ENCODE assay signal across 1 cellular context in the genomic region with DNA sequence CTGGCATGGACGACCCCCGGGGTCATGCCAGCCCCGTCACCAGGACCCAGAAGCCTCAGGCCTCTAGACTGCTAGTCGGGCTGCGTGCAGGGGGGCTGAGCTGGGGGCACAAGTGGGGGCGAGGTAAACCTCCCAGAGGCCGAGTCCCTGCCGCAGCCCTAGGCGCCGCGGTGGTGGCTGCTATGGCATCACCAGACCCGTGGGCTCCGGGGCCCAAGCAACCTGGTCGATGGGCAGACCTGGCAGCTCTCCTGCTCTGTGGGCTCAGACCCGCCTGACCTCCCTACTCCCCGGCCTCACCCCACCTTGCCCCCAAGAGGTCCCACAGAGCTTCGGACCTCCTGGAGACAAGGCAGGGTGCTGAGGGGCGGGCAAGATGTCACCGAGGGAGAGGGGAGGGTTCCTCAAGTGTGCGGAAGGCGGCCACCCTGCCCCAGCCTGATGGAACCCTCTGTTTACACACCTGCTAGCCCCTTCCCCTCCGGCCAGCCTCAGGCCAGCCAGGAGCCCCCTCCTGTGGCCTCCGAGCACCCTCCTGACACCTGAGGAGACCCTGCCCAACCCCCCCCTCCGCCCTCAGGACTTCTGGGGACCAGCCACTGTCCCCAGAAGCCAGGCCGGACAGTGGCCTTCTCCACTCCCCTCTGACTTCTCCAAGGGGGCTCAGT.
TF ChIP-seq lines count a peak whose summit lies in the region.

No MANE protein-coding gene starts in this region.

TF ChIP-seq in HepG2, 621 proteins besides CTCF, POLR2A, EP300 and RAD21 (continues in another document):
- TF ChIP-seq CAMTA2 (CRISPR knock-in tag; IDR thresholded peaks at IDR 0.05; ENCODE audit: borderline replicate concordance) (peak; percentile 91; the same call in 1 of the 2 replicates), HNRNPL (IDR thresholded peaks at IDR 0.05; ENCODE audit: low read depth, low read length) (peak; percentile 89; the same call in 1 of the 2 replicates), LCORL (IDR thresholded peaks at IDR 0.05) (no peak), LCORL (CRISPR knock-in tag; IDR thresholded peaks at IDR 0.05) (peak; percentile 47), ZNF772 (CRISPR knock-in tag; IDR thresholded peaks at IDR 0.05) (peak; percentile 14; the same call in 1 of the 2 replicates), ZNF839 (CRISPR knock-in tag; IDR thresholded peaks at IDR 0.05; ENCODE audit: borderline replicate concordance) (no peak), REPIN1 (CRISPR knock-in tag; IDR thresholded peaks at IDR 0.05; ENCODE audit: borderline replicate concordance, low read depth) (0 out of 2 replicates have a peak, but pooled peaks have one; percentile 11), ERF (CRISPR knock-in tag; IDR thresholded peaks at IDR 0.05) (peak; percentile 39; the same call in 1 of the 2 replicates), GATA4 (IDR thresholded peaks at IDR 0.05; ENCODE audit: borderline replicate concordance, low read depth) (peak; percentile 16; the same call in 1 of the 2 replicates), ZNF589 (CRISPR knock-in tag; conservative IDR thresholded peaks at IDR 0.05) (no peak), SMYD3 (CRISPR knock-in tag; IDR thresholded peaks at IDR 0.05) (0 out of 2 replicates have a peak, but pooled peaks have one; percentile 3), RFXANK (CRISPR knock-in tag; IDR thresholded peaks at IDR 0.05) (no peak), THAP11 (CRISPR knock-in tag; IDR thresholded peaks at IDR 0.05) (peak; percentile 13; the same call in 1 of the 2 replicates), ZSCAN25 (CRISPR knock-in tag; IDR thresholded peaks at IDR 0.05) (peak; percentile 12; the same call in 1 of the 2 replicates), ZNF331 (CRISPR knock-in tag; IDR thresholded peaks at IDR 0.05) (0 out of 2 replicates have a peak, but pooled peaks have one; percentile 19), ZNF224 (CRISPR knock-in tag; IDR thresholded peaks at IDR 0.05) (peak; percentile 85; the same call in 1 of the 2 replicates), ZNF431 (CRISPR knock-in tag; IDR thresholded peaks at IDR 0.05; ENCODE audit: borderline replicate concordance, low read depth) (peak; percentile 11; the same call in 1 of the 2 replicates), ZC3H13 (CRISPR knock-in tag; IDR thresholded peaks at IDR 0.05) (peak; percentile 99), DNMT1 (CRISPR knock-in tag; IDR thresholded peaks at IDR 0.05) (peak; percentile 67; the same call in 1 of the 2 replicates), ZNF430 (CRISPR knock-in tag; IDR thresholded peaks at IDR 0.05) (peak; percentile 68), MXD4 (CRISPR knock-in tag; IDR thresholded peaks at IDR 0.05) (0 out of 2 replicates have a peak, but pooled peaks have one; percentile 38), ZNF709 (CRISPR knock-in tag; IDR thresholded peaks at IDR 0.05) (peak; percentile 52; the same call in 1 of the 2 replicates), AGO2 (optimal IDR thresholded peaks at IDR 0.05; ENCODE audit: low read depth, low read length) (peak; percentile 100), ZNF556 (CRISPR knock-in tag; IDR thresholded peaks at IDR 0.05; ENCODE audit: borderline replicate concordance) (peak; percentile 20; the same call in 1 of the 2 replicates), ZNF607 (CRISPR knock-in tag; IDR thresholded peaks at IDR 0.05; ENCODE audit: borderline replicate concordance) (peak; percentile 4; the same call in 1 of the 2 replicates), HOXA7 (CRISPR knock-in tag; IDR thresholded peaks at IDR 0.05) (peak; percentile 84; the same call in 1 of the 2 replicates), CCDC6 (CRISPR knock-in tag; IDR thresholded peaks at IDR 0.05) (peak; percentile 47; the same call in 1 of the 2 replicates), NFE2L2 (IDR thresholded peaks at IDR 0.05; ENCODE audit: low read length) (no peak), NR1H2 (CRISPR knock-in tag; IDR thresholded peaks at IDR 0.05; ENCODE audit: borderline replicate concordance, low read depth) (peak; percentile 56; the same call in 1 of the 2 replicates), ZNF138 (CRISPR knock-in tag; IDR thresholded peaks at IDR 0.05; ENCODE audit: low read depth) (no peak), ZFP82 (CRISPR knock-in tag; IDR thresholded peaks at IDR 0.05; ENCODE audit: borderline replicate concordance) (peak; percentile 49; the same call in 1 of the 2 replicates), RBM22 (optimal IDR thresholded peaks at IDR 0.05; ENCODE audit: low read length) (no peak), ESRRA (CRISPR knock-in tag; IDR thresholded peaks at IDR 0.05; ENCODE audit: low read depth) (no peak), YY1 (IDR thresholded peaks at IDR 0.05; ENCODE audit: insufficient read depth, insufficient replicate concordance, low read depth, low read length) (peak; percentile 7), ZNF468 (CRISPR knock-in tag; IDR thresholded peaks at IDR 0.05) (peak; percentile 96; the same call in 1 of the 2 replicates), KDM5B (CRISPR knock-in tag; IDR thresholded peaks at IDR 0.05; ENCODE audit: borderline replicate concordance) (no peak; the same call in 1 of the 2 replicates), PRMT3 (CRISPR knock-in tag; IDR thresholded peaks at IDR 0.05; ENCODE audit: borderline replicate concordance, low read depth) (peak; percentile 87), ZNF549 (CRISPR knock-in tag; IDR thresholded peaks at IDR 0.05) (no peak), WIZ (CRISPR knock-in tag; IDR thresholded peaks at IDR 0.05) (peak; percentile 58; the same call in 1 of the 2 replicates), EEA1 (CRISPR knock-in tag; IDR thresholded peaks at IDR 0.05; ENCODE audit: borderline replicate concordance) (peak; percentile 78; the same call in 1 of the 2 replicates), MED1 (CRISPR knock-in tag; IDR thresholded peaks at IDR 0.05) (peak; percentile 26; the same call in 1 of the 2 replicates), AGO1 (IDR thresholded peaks at IDR 0.05; ENCODE audit: low read depth, low read length, poor library complexity, severe bottlenecking) (peak; percentile 81)
- TF ChIP-seq, protein P1, sequence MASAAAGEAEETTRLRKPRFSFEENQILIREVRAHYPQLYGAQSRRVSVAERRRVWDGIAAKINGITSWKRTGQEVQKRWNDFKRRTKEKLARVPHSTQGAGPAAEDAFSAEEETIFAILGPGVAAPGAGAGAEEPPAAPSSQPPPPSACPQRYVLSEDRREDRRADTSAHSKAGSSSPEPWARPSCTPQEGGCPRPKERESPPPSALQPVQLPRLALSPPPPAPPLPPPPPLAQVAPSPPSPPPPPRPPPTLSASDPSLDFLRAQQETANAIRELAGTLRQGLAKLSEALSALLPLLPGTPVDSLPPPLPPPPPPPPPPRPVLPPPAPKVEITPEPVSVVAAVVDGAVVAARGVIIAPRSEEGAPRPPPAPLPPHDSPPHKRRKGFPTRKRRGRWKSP (CRISPR knock-in tag; IDR thresholded peaks at IDR 0.05): no peak
- TF ChIP-seq, protein P2, sequence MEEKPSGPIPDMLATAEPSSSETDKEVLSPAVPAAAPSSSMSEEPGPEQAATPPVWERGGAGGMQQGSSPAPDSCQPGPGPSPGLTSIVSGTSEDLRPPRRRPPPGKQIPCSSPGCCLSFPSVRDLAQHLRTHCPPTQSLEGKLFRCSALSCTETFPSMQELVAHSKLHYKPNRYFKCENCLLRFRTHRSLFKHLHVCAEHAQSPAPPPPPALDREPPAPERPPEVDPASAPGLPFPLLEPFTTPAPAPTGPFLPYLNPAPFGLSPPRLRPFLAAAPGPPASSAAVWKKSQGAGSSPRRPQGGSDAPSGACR (CRISPR knock-in tag; IDR thresholded peaks at IDR 0.05): 0 out of 2 replicates have a peak, but pooled peaks have one; percentile 21
- TF ChIP-seq, protein P3, sequence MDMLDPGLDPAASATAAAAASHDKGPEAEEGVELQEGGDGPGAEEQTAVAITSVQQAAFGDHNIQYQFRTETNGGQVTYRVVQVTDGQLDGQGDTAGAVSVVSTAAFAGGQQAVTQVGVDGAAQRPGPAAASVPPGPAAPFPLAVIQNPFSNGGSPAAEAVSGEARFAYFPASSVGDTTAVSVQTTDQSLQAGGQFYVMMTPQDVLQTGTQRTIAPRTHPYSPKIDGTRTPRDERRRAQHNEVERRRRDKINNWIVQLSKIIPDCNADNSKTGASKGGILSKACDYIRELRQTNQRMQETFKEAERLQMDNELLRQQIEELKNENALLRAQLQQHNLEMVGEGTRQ (IDR thresholded peaks at IDR 0.05; ENCODE audit: low read depth, low read length): no peak
- TF ChIP-seq, protein P3 (CRISPR knock-in tag; IDR thresholded peaks at IDR 0.05; ENCODE audit: borderline replicate concordance): 0 out of 2 replicates have a peak, but pooled peaks have one; percentile 9
- TF ChIP-seq, protein P4, sequence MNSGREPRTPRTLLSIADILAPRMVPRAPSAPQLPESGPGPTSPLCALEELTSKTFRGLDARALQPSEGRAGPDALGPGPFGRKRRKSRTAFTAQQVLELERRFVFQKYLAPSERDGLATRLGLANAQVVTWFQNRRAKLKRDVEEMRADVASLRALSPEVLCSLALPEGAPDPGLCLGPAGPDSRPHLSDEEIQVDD (CRISPR knock-in tag; IDR thresholded peaks at IDR 0.05; ENCODE audit: borderline replicate concordance): 0 out of 2 replicates have a peak, but pooled peaks have one; percentile 37
- TF ChIP-seq, protein P5, sequence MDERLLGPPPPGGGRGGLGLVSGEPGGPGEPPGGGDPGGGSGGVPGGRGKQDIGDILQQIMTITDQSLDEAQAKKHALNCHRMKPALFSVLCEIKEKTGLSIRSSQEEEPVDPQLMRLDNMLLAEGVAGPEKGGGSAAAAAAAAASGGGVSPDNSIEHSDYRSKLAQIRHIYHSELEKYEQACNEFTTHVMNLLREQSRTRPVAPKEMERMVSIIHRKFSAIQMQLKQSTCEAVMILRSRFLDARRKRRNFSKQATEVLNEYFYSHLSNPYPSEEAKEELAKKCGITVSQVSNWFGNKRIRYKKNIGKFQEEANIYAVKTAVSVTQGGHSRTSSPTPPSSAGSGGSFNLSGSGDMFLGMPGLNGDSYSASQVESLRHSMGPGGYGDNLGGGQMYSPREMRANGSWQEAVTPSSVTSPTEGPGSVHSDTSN (CRISPR knock-in tag; IDR thresholded peaks at IDR 0.05): no peak
- TF ChIP-seq, protein P6, sequence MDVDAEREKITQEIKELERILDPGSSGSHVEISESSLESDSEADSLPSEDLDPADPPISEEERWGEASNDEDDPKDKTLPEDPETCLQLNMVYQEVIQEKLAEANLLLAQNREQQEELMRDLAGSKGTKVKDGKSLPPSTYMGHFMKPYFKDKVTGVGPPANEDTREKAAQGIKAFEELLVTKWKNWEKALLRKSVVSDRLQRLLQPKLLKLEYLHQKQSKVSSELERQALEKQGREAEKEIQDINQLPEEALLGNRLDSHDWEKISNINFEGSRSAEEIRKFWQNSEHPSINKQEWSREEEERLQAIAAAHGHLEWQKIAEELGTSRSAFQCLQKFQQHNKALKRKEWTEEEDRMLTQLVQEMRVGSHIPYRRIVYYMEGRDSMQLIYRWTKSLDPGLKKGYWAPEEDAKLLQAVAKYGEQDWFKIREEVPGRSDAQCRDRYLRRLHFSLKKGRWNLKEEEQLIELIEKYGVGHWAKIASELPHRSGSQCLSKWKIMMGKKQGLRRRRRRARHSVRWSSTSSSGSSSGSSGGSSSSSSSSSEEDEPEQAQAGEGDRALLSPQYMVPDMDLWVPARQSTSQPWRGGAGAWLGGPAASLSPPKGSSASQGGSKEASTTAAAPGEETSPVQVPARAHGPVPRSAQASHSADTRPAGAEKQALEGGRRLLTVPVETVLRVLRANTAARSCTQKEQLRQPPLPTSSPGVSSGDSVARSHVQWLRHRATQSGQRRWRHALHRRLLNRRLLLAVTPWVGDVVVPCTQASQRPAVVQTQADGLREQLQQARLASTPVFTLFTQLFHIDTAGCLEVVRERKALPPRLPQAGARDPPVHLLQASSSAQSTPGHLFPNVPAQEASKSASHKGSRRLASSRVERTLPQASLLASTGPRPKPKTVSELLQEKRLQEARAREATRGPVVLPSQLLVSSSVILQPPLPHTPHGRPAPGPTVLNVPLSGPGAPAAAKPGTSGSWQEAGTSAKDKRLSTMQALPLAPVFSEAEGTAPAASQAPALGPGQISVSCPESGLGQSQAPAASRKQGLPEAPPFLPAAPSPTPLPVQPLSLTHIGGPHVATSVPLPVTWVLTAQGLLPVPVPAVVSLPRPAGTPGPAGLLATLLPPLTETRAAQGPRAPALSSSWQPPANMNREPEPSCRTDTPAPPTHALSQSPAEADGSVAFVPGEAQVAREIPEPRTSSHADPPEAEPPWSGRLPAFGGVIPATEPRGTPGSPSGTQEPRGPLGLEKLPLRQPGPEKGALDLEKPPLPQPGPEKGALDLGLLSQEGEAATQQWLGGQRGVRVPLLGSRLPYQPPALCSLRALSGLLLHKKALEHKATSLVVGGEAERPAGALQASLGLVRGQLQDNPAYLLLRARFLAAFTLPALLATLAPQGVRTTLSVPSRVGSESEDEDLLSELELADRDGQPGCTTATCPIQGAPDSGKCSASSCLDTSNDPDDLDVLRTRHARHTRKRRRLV (CRISPR knock-in tag; IDR thresholded peaks at IDR 0.05): peak; percentile 43; the same call in 1 of the 2 replicates
- TF ChIP-seq, protein P7, sequence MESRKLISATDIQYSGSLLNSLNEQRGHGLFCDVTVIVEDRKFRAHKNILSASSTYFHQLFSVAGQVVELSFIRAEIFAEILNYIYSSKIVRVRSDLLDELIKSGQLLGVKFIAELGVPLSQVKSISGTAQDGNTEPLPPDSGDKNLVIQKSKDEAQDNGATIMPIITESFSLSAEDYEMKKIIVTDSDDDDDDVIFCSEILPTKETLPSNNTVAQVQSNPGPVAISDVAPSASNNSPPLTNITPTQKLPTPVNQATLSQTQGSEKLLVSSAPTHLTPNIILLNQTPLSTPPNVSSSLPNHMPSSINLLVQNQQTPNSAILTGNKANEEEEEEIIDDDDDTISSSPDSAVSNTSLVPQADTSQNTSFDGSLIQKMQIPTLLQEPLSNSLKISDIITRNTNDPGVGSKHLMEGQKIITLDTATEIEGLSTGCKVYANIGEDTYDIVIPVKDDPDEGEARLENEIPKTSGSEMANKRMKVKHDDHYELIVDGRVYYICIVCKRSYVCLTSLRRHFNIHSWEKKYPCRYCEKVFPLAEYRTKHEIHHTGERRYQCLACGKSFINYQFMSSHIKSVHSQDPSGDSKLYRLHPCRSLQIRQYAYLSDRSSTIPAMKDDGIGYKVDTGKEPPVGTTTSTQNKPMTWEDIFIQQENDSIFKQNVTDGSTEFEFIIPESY (CRISPR knock-in tag; IDR thresholded peaks at IDR 0.05): peak; percentile 67; the same call in 1 of the 2 replicates
- TF ChIP-seq, protein P8, sequence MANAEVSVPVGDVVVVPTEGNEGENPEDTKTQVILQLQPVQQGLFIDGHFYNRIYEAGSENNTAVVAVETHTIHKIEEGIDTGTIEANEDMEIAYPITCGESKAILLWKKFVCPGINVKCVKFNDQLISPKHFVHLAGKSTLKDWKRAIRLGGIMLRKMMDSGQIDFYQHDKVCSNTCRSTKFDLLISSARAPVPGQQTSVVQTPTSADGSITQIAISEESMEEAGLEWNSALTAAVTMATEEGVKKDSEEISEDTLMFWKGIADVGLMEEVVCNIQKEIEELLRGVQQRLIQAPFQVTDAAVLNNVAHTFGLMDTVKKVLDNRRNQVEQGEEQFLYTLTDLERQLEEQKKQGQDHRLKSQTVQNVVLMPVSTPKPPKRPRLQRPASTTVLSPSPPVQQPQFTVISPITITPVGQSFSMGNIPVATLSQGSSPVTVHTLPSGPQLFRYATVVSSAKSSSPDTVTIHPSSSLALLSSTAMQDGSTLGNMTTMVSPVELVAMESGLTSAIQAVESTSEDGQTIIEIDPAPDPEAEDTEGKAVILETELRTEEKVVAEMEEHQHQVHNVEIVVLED (CRISPR knock-in tag; IDR thresholded peaks at IDR 0.05; ENCODE audit: borderline replicate concordance): 0 out of 2 replicates have a peak, but pooled peaks have one; percentile 4
